ENCODE assay signal across 26 cellular contexts in genomic region chr2:239956818-239957261, GRCh38.
A peak's percentile ranks its signal among the peaks of the same experiment; 100 is the strongest.
DNase-seq lines count a peak whose midpoint lies in the region; ATAC-seq, FAIRE-seq and TF ChIP-seq lines count a peak whose summit lies in the region.
"Had no signal": no experiment of that assay in that cellular context is flagged by ENCODE, and none has a peak within 500 bp of the region (broad histone marks: within the 10 kb centered on the region; RNA-seq: fewer than 3 reads in every experiment).

No MANE protein-coding gene starts in this region.

- DNase-seq in G401 (ENCODE audit: low spot score) (peak; percentile 66), kidney (peak; percentile 44), sciatic nerve (ENCODE audit: low spot score) (peak; percentile 32), NOMO-1 treated with DMSO at 0.1 percent for 48 hours (lab: John Stamatoyannopoulos, UW; ENCODE audit: unreplicated experiment) (no peak), T-helper 1 cell (no peak), GM10266 (ENCODE audit: extremely low spot score) (no peak), OCI-M1 (lab: John Stamatoyannopoulos, UW) (no peak)
- DNase-seq: activated naive CD4-positive, alpha-beta T cell treated with anti-CD3 and anti-CD28 coated beads for 36 hours; body of pancreas; CD4-positive, alpha-beta T cell; MG63; naive thymus-derived CD8-positive, alpha-beta T cell; NCI-H1105; NCI-H187 treated with DMSO at 0.1 percent for 48 hours; NCI-H2171 treated with DMSO at 0.1 percent for 48 hours; NCI-H510A; occipital lobe; RPMI8226; stimulated activated CD4-positive, alpha-beta T cell treated with anti-CD3 and anti-CD28 coated beads, Interleukin-1b, Interleukin-23, amount 100 ng/mL, for 48 hours; stimulated activated naive CD8-positive, alpha-beta T cell treated with anti-CD3 and anti-CD28 coated beads, Interleukin-15, Interleukin-2, amounts not matched to agents 100 U/mL and 50 U/mL, for 24 hours; testis had no signal

- WGBS in gastroesophageal sphincter (ENCODE audit: low coverage in 1 of 2), 2 donors: 87 to 93% methylated on average over 3 to 10 of the region's 13 CpGs

- no peaks in the 10 kb centered on the region for H3K27me3 ChIP-seq in gastroesophageal sphincter
- H3K27me3 ChIP-seq: body of pancreas, MG63, testis had no signal

- no peak overlapping the region for H3K9ac ChIP-seq in kidney (ENCODE audit: low read length in 2 of 2)
- H3K9ac ChIP-seq: KMS-11 had no signal

- no peak for FAIRE-seq in kidney (lab: Jason Lieb, UNC)
- FAIRE-seq: A204.1, H1 had no signal

- H3K36me3 ChIP-seq in gastroesophageal sphincter (peaks cover 0 to 33% of the 10 kb centered on the region in 2 donors), kidney (ENCODE audit: control insufficient read depth in 1 of 2, insufficient read depth in 2 of 2, low read length in 2 of 2) (peaks cover 0 to 3% of the 10 kb centered on the region in 2 donors)

- intact Hi-C loops in kidney (cut with DNase I): no loop called here
- intact Hi-C loops in sciatic nerve (cut with DNase I): no loop called here

- no peak for TF ChIP-seq EP300 in gastroesophageal sphincter (IDR thresholded peaks at IDR 0.05)

- H3K9me3 ChIP-seq in gastroesophageal sphincter: no peaks in the 10 kb centered on the region
- H3K9me3 ChIP-seq in kidney (ENCODE audit: control insufficient read depth in 1 of 2, low read length in 2 of 2): no peaks in the 10 kb centered on the region
- H3K9me3 ChIP-seq: body of pancreas, MG63, testis had no signal

- H3K4me1 ChIP-seq in gastroesophageal sphincter (peaks cover 0 to 71% (median 29%) of the 10 kb centered on the region in 3 donors), kidney (ENCODE audit: control insufficient read depth in 1 of 2, insufficient read depth in 1 of 2, low read depth in 1 of 2, low read length in 2 of 2) (peaks cover 0 to 10% of the 10 kb centered on the region in 2 donors)
- H3K4me1 ChIP-seq: body of pancreas had no signal

- no peak overlapping the region for H3K4me3 ChIP-seq in gastroesophageal sphincter
- no peak overlapping the region for H3K4me3 ChIP-seq in kidney (ENCODE audit: low read length in 2 of 2)
- H3K4me3 ChIP-seq: body of pancreas, MG63, smooth muscle cell, testis had no signal

- ATAC-seq in gastroesophageal sphincter: no peak
- no peak for ATAC-seq in sciatic nerve
- ATAC-seq: body of pancreas; naive thymus-derived CD8-positive, alpha-beta T cell; stimulated activated naive CD8-positive, alpha-beta T cell treated with anti-CD3 and anti-CD28 coated beads, Interleukin-15, Interleukin-2, amounts not matched to agents 100 U/mL and 50 U/mL, for 24 hours had no signal

- in situ Hi-C loops in G401 (cut with HindIII; ENCODE audit: low sequenced_read_pairs): no loop called here

- TF ChIP-seq CTCF in gastroesophageal sphincter (IDR thresholded peaks at IDR 0.05): no peak
- TF ChIP-seq CTCF in kidney (IDR thresholded peaks at IDR 0.05; ENCODE audit: borderline replicate concordance, extremely low read depth, insufficient read depth): no peak
- no peak for TF ChIP-seq CTCF in GM10266 (IDR thresholded peaks at IDR 0.05; ENCODE audit: control insufficient read depth, insufficient read depth, low read depth, missing control alignments)

- peak overlapping the region in 3 of 4 donors; percentile 47 to 91 (median 67) for H3K27ac ChIP-seq in gastroesophageal sphincter
- no peak overlapping the region for H3K27ac ChIP-seq in kidney (ENCODE audit: low read depth in 2 of 2, low read length in 2 of 2)
- H3K27ac ChIP-seq: body of pancreas, KMS-11, testis had no signal

- TF ChIP-seq POLR2A in gastroesophageal sphincter (IDR thresholded peaks at IDR 0.05): no peak

Comparison
In these comparisons a context has a peak if more than half of its experiments do, and no peak if none do; other contexts are left out.
1. DNase-seq: peak in G401 (single experiment), kidney (single experiment) and sciatic nerve (single experiment); none in NOMO-1 treated with DMSO at 0.1 percent for 48 hours (single experiment), T-helper 1 cell (0 of 5), GM10266 (single experiment) and OCI-M1 (single experiment).
2. H3K27ac ChIP-seq: peak in gastroesophageal sphincter (3 of 4); none in kidney (0 of 2).